ENCODE assay signal across 15 cellular contexts in genomic region chr2:176535480-176536113, GRCh38.
DNase-seq lines count a peak whose midpoint lies in the region; ATAC-seq and TF ChIP-seq lines count a peak whose summit lies in the region.
"Had no signal": no experiment of that assay in that cellular context is flagged by ENCODE, and none has a peak within 500 bp of the region (broad histone marks: within the 10 kb centered on the region; RNA-seq: fewer than 3 reads in every experiment).

No MANE protein-coding gene starts in this region.

- no peaks in the 10 kb centered on the region for H3K9me3 ChIP-seq in right cardiac atrium (ENCODE audit: control insufficient read depth, low read length)
- no peaks in the 10 kb centered on the region for H3K9me3 ChIP-seq in SJCRH30 (replicated peaks)
- H3K9me3 ChIP-seq: HAP-1 had no signal

- H3K27ac ChIP-seq in right cardiac atrium (ENCODE audit: low read length): no peak overlapping the region
- peak overlapping the region; percentile 8 for H3K27ac ChIP-seq in foreskin keratinocyte
- H3K27ac ChIP-seq in SJCRH30: no peak overlapping the region

- H3K27me3 ChIP-seq in right cardiac atrium (ENCODE audit: control insufficient read depth, insufficient read depth) (no peaks in the 10 kb centered on the region), foreskin keratinocyte (no peaks in the 10 kb centered on the region), SJCRH30 (no peaks in the 10 kb centered on the region)

- H3K36me3 ChIP-seq in SJCRH30: no peaks in the 10 kb centered on the region
- H3K36me3 ChIP-seq: HAP-1 had no signal

- DNase-seq in left ventricle myocardium superior (no peak), right cardiac atrium (no peak), NCI-H748 treated with DMSO at 0.1 percent for 48 hours (lab: John Stamatoyannopoulos, UW) (peak; percentile 75), foreskin keratinocyte (peak in 1 of 2 donors; percentile 29), inferior parietal cortex (ENCODE audit: extremely low spot score) (no peak), SJCRH30 (no peak)
- DNase-seq in stimulated activated CD4-positive, alpha-beta T cell treated with anti-CD3 and anti-CD28 coated beads, Interleukin-4, amount 100 ng/mL, for 1 hour: no peak
- DNase-seq: activated B cell treated with CpG ODN at 0.5 μM for 24 hours; CD8-positive, alpha-beta memory T cell; GF-D8; midbrain; occipital lobe had no signal

- no peak for TF ChIP-seq CTCF in foreskin keratinocyte (conservative IDR thresholded peaks at IDR 0.05)

- intact Hi-C loops in left ventricle myocardium superior (cut with micrococcal nuclease): no loop called here
- intact Hi-C loops in right cardiac atrium (cut with DNase I): no loop called here

- no peak overlapping the region for H3K4me3 ChIP-seq in right cardiac atrium (ENCODE audit: low read length)
- no peak overlapping the region for H3K4me3 ChIP-seq in SJCRH30
- H3K4me3 ChIP-seq: HAP-1 had no signal

- 58% methylated on average over 5 of the region's 5 CpGs for WGBS in right cardiac atrium

- ATAC-seq in left ventricle myocardium superior: peak; percentile 57
- ATAC-seq in right cardiac atrium: no peak
- ATAC-seq in foreskin keratinocyte: peak; percentile 68
- ATAC-seq in GM19035 (IDR thresholded peaks at IDR 0.05; ENCODE audit: unreplicated experiment): no peak
- ATAC-seq: stimulated activated memory B cell treated with anti-CD40 and anti-IgM and Interleukin-4, amounts not matched to agents 10 μg/mL and 1 μg/mL and 100 μg/mL, for 72 hours had no signal

- peaks cover 2% of the 10 kb centered on the region for H3K4me1 ChIP-seq in right cardiac atrium (ENCODE audit: control insufficient read depth, insufficient read depth, low read length)
- H3K4me1 ChIP-seq in foreskin keratinocyte: peaks cover 7% of the 10 kb centered on the region
- peaks cover 8% of the 10 kb centered on the region for H3K4me1 ChIP-seq in SJCRH30
- H3K4me1 ChIP-seq: HAP-1 had no signal

Comparison
In these comparisons a context has a peak if more than half of its experiments do, and no peak if none do; other contexts are left out.
1. ATAC-seq: peak in left ventricle myocardium superior (single experiment) and foreskin keratinocyte (single experiment); none in right cardiac atrium (0 of 2) and GM19035 (single experiment).